24 cellular contexts compared by ENCODE assay signal in the genomic region with DNA sequence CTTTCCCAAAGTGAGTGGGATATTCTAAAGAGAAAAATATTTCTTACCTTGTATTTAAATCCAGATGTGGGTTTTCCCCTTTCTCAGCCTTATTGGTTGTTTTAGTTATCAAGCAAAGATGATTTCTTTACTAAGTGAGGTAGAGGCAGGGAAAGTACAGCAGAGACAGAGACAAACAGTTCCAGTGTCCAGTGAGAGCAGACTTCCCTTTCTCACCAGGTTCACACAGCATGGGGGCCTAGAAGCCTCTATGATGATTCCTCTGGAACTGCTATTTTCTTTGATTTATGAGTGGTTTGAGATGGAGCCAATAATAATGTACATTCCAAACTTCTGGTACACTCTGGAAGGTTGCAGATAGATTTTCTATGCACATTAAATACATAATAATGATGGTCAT.
DNase-seq lines count a peak whose midpoint lies in the region; ATAC-seq and TF ChIP-seq lines count a peak whose summit lies in the region.
"Had no signal": no experiment of that assay in that cellular context is flagged by ENCODE, and none has a peak within 500 bp of the region (broad histone marks: within the 10 kb centered on the region; RNA-seq: fewer than 3 reads in every experiment).

No MANE protein-coding gene starts in this region.

- in situ Hi-C loops in astrocyte of the cerebellum (cut with HindIII; ENCODE audit: low sequenced_read_pairs) = no loop called here

- no peak overlapping the region for H3K4me3 ChIP-seq in astrocyte of the cerebellum (ENCODE audit: low read depth, low read length)
- H3K4me3 ChIP-seq: BLaER1, SJCRH30 had no signal

- H3K4me3 Mint-ChIP-seq in memory B cell (no peak overlapping the region), mesothelial cell of epicardium (no peak overlapping the region)
- H3K4me3 Mint-ChIP-seq: CD8-positive, alpha-beta T cell; IgD-negative memory B cell had no signal

- H3K27ac Mint-ChIP-seq in memory B cell = peak overlapping the region; percentile 70
- no peak overlapping the region for H3K27ac Mint-ChIP-seq in mesothelial cell of epicardium
- H3K27ac Mint-ChIP-seq: CD8-positive, alpha-beta T cell; IgD-negative memory B cell had no signal

- no peaks in the 10 kb centered on the region for H3K9me3 Mint-ChIP-seq in memory B cell
- no peaks in the 10 kb centered on the region for H3K9me3 Mint-ChIP-seq in mesothelial cell of epicardium
- H3K9me3 Mint-ChIP-seq: CD8-positive, alpha-beta T cell; IgD-negative memory B cell had no signal

- H3K27me3 Mint-ChIP-seq in memory B cell = no peaks in the 10 kb centered on the region
- H3K27me3 Mint-ChIP-seq in mesothelial cell of epicardium (ENCODE audit: low read depth) = no peaks in the 10 kb centered on the region
- H3K27me3 Mint-ChIP-seq: IgD-negative memory B cell had no signal

- peak; percentile 28 for DNase-seq in NCI-H2227 (lab: John Stamatoyannopoulos, UW; ENCODE audit: unreplicated experiment)
- no peak for DNase-seq in NCI-H2227 treated with DMSO at 0.1 percent for 48 hours (lab: John Stamatoyannopoulos, UW)
- DNase-seq in astrocyte of the cerebellum (ENCODE audit: low read depth) = peak; percentile 69
- no peak for DNase-seq in memory B cell (ENCODE audit: low spot score in 2 of 2)
- DNase-seq in SHP77 treated with DMSO at 0.1 percent for 48 hours (lab: John Stamatoyannopoulos, UW) = no peak
- no peak for DNase-seq in NCI-H146 (lab: John Stamatoyannopoulos, UW)
- DNase-seq in mesothelial cell of epicardium (ENCODE audit: low spot score in 2 of 2, unreplicated experiment in 2 of 2) = no peak
- DNase-seq: CD8-positive, alpha-beta T cell; DMS79; GDM1; H7; Kasumi-1; MM.1S; NCI-H1105; NCI-H1694 treated with DMSO at 0.1 percent for 48 hours; NCI-H2107; NCI-H446; NK-92 treated with Interleukin-12 subunit alpha and Interleukin-12 subunit beta, amount 100 ng/mL, for 24 hours; OCI-M1; SJCRH30; SW 1271 had no signal

- H3K36me3 Mint-ChIP-seq in memory B cell (peaks cover 7% of the 10 kb centered on the region), mesothelial cell of epicardium (no peaks in the 10 kb centered on the region)
- H3K36me3 Mint-ChIP-seq: CD8-positive, alpha-beta T cell had no signal

- ATAC-seq in memory B cell (ENCODE audit: low read depth) = no peak
- ATAC-seq in GM21423 (IDR thresholded peaks at IDR 0.05; ENCODE audit: unreplicated experiment) = no peak
- ATAC-seq: CD8-positive, alpha-beta T cell had no signal

- no peak for TF ChIP-seq CTCF in astrocyte of the cerebellum (IDR thresholded peaks at IDR 0.05; ENCODE audit: low read depth, low read length, missing control alignments)
- TF ChIP-seq CTCF in mesothelial cell of epicardium (IDR thresholded peaks at IDR 0.05; ENCODE audit: unreplicated experiment) = no peak

- H3K4me1 Mint-ChIP-seq in memory B cell (peaks cover 31% of the 10 kb centered on the region), mesothelial cell of epicardium (peaks cover 15% of the 10 kb centered on the region)

Comparison
In these comparisons a context has a peak if more than half of its experiments do, and no peak if none do; other contexts are left out.
1. DNase-seq: peak in NCI-H2227 (single experiment) and astrocyte of the cerebellum (single experiment); none in NCI-H2227 treated with DMSO at 0.1 percent for 48 hours (single experiment), memory B cell (0 of 2), SHP77 treated with DMSO at 0.1 percent for 48 hours (single experiment), NCI-H146 (single experiment) and mesothelial cell of epicardium (0 of 2).